In the genomic region with DNA sequence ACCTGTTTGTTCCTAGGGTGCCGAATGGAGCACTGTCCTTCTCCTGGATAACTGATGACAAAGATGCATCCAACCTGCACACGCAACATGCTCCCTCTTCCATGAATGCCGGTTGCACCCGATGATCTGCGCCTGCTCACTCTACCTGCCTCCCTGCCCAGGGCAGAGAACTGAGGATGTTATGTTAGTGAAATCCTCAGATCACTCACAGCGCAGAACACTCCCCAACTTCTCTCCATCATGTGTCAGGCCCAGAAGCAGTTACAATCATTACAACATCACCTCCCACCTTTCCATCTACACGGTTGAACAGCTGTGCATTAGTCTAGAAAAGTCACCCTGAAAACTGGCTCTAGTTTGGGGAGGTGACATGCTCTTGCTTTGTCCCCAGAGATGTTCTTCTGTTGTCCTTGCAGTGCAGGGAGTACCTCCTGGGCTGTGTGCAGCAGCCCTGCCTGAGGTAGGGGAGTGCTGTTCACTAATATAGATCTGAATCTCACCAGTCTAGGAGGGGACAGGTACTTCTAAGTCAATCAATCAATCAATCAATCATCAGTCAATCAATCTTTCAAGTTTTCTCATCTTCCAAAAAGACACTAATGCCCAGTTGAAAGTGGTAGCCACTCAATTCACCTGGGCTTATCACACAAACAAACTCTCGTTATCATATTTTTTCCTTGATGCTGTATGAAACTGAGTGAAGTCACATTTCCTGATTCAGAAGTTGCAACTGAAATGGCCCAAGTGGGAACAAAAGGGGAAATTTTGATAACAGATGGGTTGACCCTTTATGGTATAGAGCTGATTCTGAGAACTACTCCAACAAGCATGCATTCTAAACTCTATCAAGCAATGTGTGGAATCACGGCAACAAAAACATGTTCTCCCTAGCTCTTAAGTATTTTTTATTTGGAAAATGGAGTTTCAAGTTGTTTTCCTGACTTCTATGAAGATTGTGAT, we compare ENCODE assay signal across 1 cellular context.
TF ChIP-seq lines count a peak whose summit lies in the region.

No MANE protein-coding gene starts in this region.

TF ChIP-seq in GM12878, 131 proteins besides CTCF, POLR2A, EP300 and RAD21 (continues in another document):
- TF ChIP-seq, protein P1, sequence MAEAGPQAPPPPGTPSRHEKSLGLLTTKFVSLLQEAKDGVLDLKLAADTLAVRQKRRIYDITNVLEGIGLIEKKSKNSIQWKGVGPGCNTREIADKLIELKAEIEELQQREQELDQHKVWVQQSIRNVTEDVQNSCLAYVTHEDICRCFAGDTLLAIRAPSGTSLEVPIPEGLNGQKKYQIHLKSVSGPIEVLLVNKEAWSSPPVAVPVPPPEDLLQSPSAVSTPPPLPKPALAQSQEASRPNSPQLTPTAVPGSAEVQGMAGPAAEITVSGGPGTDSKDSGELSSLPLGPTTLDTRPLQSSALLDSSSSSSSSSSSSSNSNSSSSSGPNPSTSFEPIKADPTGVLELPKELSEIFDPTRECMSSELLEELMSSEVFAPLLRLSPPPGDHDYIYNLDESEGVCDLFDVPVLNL (IDR thresholded peaks at IDR 0.05; ENCODE audit: low read depth, low read length) = no peak
- TF ChIP-seq TCF7 (IDR thresholded peaks at IDR 0.05; ENCODE audit: borderline replicate concordance) (0 out of 2 replicates have a peak, but pooled peaks have one; percentile 0), ESRRA (IDR thresholded peaks at IDR 0.05; ENCODE audit: low read length) (no peak), ZNF217 (IDR thresholded peaks at IDR 0.05) (no peak), POU2F2 (IDR thresholded peaks at IDR 0.05; ENCODE audit: borderline replicate concordance, low read depth, low read length) (no peak), HCFC1 (IDR thresholded peaks at IDR 0.05; ENCODE audit: low read length) (no peak), BRCA1 (IDR thresholded peaks at IDR 0.05; ENCODE audit: low read depth, low read length) (no peak), KDM1A (IDR thresholded peaks at IDR 0.05; ENCODE audit: borderline replicate concordance) (no peak), FOXM1 (IDR thresholded peaks at IDR 0.05; ENCODE audit: low read depth, low read length) (0 out of 2 replicates have a peak, but pooled peaks have one; percentile 52), EED (IDR thresholded peaks at IDR 0.05; ENCODE audit: low read depth) (no peak), GABPA (IDR thresholded peaks at IDR 0.05; ENCODE audit: low read depth) (no peak), YBX1 (IDR thresholded peaks at IDR 0.05) (no peak), SRF (IDR thresholded peaks at IDR 0.05; ENCODE audit: low read depth in 2 of 2, low read length in 2 of 2) (peak in 1 of 2 experiments; percentile 33; a peak in 1 of 4 replicates), NFIC (IDR thresholded peaks at IDR 0.05; ENCODE audit: low read depth, low read length) (peak; percentile 73; the same call in 1 of the 2 replicates), ZNF274 (IDR thresholded peaks at IDR 0.05; ENCODE audit: insufficient read depth, insufficient read length) (no peak), HDGF (IDR thresholded peaks at IDR 0.05) (no peak), RB1 (IDR thresholded peaks at IDR 0.05; ENCODE audit: borderline replicate concordance) (no peak), MEF2A (IDR thresholded peaks at IDR 0.05; ENCODE audit: insufficient read depth, low read depth, low read length) (0 out of 2 replicates have a peak, but pooled peaks have one; percentile 29), ZNF24 (IDR thresholded peaks at IDR 0.05) (no peak), SPI1 (IDR thresholded peaks at IDR 0.05; ENCODE audit: borderline replicate concordance, insufficient read depth, low read depth, low read length) (no peak), ZSCAN29 (IDR thresholded peaks at IDR 0.05) (no peak), KLF5 (IDR thresholded peaks at IDR 0.05; ENCODE audit: partially characterized antibody) (no peak), DPF2 (IDR thresholded peaks at IDR 0.05) (no peak), EGR1 (IDR thresholded peaks at IDR 0.05; ENCODE audit: borderline replicate concordance in 1 of 2, low read depth in 2 of 2, low read length in 2 of 2) (0 out of 3 replicates have a peak, but pooled peaks of 1 of the 2 experiments have one; percentile 19), CHD4 (IDR thresholded peaks at IDR 0.05) (no peak), SUZ12 (IDR thresholded peaks at IDR 0.05; ENCODE audit: unreplicated experiment) (no peak), NR2C2 (IDR thresholded peaks at IDR 0.05; ENCODE audit: borderline replicate concordance, control insufficient read depth, insufficient read length, low read depth) (no peak), FOS (IDR thresholded peaks at IDR 0.05; ENCODE audit: borderline replicate concordance, extremely low read depth, insufficient read length) (no peak), HDAC6 (IDR thresholded peaks at IDR 0.05; ENCODE audit: unreplicated experiment) (no peak), ZZZ3 (IDR thresholded peaks at IDR 0.05; ENCODE audit: control insufficient read depth, insufficient read length, low read depth) (no peak), TCF3 (IDR thresholded peaks at IDR 0.05; ENCODE audit: borderline replicate concordance, insufficient read depth, low read depth, low read length) (no peak), SMAD1 (IDR thresholded peaks at IDR 0.05; ENCODE audit: low read depth, partially characterized antibody) (no peak), PML (IDR thresholded peaks at IDR 0.05; ENCODE audit: low read length) (no peak), MTA3 (IDR thresholded peaks at IDR 0.05; ENCODE audit: borderline replicate concordance, low read length) (no peak; the same call in 1 of the 2 replicates)
- TF ChIP-seq, protein P2, sequence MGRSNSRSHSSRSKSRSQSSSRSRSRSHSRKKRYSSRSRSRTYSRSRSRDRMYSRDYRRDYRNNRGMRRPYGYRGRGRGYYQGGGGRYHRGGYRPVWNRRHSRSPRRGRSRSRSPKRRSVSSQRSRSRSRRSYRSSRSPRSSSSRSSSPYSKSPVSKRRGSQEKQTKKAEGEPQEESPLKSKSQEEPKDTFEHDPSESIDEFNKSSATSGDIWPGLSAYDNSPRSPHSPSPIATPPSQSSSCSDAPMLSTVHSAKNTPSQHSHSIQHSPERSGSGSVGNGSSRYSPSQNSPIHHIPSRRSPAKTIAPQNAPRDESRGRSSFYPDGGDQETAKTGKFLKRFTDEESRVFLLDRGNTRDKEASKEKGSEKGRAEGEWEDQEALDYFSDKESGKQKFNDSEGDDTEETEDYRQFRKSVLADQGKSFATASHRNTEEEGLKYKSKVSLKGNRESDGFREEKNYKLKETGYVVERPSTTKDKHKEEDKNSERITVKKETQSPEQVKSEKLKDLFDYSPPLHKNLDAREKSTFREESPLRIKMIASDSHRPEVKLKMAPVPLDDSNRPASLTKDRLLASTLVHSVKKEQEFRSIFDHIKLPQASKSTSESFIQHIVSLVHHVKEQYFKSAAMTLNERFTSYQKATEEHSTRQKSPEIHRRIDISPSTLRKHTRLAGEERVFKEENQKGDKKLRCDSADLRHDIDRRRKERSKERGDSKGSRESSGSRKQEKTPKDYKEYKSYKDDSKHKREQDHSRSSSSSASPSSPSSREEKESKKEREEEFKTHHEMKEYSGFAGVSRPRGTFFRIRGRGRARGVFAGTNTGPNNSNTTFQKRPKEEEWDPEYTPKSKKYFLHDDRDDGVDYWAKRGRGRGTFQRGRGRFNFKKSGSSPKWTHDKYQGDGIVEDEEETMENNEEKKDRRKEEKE (IDR thresholded peaks at IDR 0.05) = no peak
- TF ChIP-seq, protein P3, sequence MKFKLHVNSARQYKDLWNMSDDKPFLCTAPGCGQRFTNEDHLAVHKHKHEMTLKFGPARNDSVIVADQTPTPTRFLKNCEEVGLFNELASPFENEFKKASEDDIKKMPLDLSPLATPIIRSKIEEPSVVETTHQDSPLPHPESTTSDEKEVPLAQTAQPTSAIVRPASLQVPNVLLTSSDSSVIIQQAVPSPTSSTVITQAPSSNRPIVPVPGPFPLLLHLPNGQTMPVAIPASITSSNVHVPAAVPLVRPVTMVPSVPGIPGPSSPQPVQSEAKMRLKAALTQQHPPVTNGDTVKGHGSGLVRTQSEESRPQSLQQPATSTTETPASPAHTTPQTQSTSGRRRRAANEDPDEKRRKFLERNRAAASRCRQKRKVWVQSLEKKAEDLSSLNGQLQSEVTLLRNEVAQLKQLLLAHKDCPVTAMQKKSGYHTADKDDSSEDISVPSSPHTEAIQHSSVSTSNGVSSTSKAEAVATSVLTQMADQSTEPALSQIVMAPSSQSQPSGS (IDR thresholded peaks at IDR 0.05; ENCODE audit: low read length) = no peak
- TF ChIP-seq, protein P4, sequence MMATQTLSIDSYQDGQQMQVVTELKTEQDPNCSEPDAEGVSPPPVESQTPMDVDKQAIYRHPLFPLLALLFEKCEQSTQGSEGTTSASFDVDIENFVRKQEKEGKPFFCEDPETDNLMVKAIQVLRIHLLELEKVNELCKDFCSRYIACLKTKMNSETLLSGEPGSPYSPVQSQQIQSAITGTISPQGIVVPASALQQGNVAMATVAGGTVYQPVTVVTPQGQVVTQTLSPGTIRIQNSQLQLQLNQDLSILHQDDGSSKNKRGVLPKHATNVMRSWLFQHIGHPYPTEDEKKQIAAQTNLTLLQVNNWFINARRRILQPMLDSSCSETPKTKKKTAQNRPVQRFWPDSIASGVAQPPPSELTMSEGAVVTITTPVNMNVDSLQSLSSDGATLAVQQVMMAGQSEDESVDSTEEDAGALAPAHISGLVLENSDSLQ (IDR thresholded peaks at IDR 0.05) = peak; percentile 54
- TF ChIP-seq, protein P5, sequence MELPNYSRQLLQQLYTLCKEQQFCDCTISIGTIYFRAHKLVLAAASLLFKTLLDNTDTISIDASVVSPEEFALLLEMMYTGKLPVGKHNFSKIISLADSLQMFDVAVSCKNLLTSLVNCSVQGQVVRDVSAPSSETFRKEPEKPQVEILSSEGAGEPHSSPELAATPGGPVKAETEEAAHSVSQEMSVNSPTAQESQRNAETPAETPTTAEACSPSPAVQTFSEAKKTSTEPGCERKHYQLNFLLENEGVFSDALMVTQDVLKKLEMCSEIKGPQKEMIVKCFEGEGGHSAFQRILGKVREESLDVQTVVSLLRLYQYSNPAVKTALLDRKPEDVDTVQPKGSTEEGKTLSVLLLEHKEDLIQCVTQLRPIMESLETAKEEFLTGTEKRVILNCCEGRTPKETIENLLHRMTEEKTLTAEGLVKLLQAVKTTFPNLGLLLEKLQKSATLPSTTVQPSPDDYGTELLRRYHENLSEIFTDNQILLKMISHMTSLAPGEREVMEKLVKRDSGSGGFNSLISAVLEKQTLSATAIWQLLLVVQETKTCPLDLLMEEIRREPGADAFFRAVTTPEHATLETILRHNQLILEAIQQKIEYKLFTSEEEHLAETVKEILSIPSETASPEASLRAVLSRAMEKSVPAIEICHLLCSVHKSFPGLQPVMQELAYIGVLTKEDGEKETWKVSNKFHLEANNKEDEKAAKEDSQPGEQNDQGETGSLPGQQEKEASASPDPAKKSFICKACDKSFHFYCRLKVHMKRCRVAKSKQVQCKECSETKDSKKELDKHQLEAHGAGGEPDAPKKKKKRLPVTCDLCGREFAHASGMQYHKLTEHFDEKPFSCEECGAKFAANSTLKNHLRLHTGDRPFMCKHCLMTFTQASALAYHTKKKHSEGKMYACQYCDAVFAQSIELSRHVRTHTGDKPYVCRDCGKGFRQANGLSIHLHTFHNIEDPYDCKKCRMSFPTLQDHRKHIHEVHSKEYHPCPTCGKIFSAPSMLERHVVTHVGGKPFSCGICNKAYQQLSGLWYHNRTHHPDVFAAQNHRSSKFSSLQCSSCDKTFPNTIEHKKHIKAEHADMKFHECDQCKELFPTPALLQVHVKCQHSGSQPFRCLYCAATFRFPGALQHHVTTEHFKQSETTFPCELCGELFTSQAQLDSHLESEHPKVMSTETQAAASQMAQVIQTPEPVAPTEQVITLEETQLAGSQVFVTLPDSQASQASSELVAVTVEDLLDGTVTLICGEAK (IDR thresholded peaks at IDR 0.05; ENCODE audit: borderline replicate concordance) = no peak
- TF ChIP-seq, protein P6, sequence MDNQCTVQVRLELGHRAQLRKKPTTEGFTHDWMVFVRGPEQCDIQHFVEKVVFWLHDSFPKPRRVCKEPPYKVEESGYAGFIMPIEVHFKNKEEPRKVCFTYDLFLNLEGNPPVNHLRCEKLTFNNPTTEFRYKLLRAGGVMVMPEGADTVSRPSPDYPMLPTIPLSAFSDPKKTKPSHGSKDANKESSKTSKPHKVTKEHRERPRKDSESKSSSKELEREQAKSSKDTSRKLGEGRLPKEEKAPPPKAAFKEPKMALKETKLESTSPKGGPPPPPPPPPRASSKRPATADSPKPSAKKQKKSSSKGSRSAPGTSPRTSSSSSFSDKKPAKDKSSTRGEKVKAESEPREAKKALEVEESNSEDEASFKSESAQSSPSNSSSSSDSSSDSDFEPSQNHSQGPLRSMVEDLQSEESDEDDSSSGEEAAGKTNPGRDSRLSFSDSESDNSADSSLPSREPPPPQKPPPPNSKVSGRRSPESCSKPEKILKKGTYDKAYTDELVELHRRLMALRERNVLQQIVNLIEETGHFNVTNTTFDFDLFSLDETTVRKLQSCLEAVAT (IDR thresholded peaks at IDR 0.05) = no peak
- TF ChIP-seq, protein P7, sequence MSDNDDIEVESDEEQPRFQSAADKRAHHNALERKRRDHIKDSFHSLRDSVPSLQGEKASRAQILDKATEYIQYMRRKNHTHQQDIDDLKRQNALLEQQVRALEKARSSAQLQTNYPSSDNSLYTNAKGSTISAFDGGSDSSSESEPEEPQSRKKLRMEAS (IDR thresholded peaks at IDR 0.05; ENCODE audit: low read depth, low read length) = no peak
- TF ChIP-seq, protein P8, sequence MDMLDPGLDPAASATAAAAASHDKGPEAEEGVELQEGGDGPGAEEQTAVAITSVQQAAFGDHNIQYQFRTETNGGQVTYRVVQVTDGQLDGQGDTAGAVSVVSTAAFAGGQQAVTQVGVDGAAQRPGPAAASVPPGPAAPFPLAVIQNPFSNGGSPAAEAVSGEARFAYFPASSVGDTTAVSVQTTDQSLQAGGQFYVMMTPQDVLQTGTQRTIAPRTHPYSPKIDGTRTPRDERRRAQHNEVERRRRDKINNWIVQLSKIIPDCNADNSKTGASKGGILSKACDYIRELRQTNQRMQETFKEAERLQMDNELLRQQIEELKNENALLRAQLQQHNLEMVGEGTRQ (IDR thresholded peaks at IDR 0.05; ENCODE audit: borderline replicate concordance, low read depth, low read length) = no peak
- TF ChIP-seq, protein P9, sequence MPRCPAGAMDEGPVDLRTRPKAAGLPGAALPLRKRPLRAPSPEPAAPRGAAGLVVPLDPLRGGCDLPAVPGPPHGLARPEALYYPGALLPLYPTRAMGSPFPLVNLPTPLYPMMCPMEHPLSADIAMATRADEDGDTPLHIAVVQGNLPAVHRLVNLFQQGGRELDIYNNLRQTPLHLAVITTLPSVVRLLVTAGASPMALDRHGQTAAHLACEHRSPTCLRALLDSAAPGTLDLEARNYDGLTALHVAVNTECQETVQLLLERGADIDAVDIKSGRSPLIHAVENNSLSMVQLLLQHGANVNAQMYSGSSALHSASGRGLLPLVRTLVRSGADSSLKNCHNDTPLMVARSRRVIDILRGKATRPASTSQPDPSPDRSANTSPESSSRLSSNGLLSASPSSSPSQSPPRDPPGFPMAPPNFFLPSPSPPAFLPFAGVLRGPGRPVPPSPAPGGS (IDR thresholded peaks at IDR 0.05; ENCODE audit: borderline replicate concordance, insufficient read depth, low read depth, low read length, poor library complexity, severe bottlenecking) = no peak
